ENCODE assay signal across 16 cellular contexts in genomic region chr17:63785556-63785955, GRCh38. TPM values are rescaled to one million over a fixed set of nuclear protein-coding genes. Genes with fewer than 3 reads are reported as not detected.
DNase-seq lines count a peak whose midpoint lies in the region; ATAC-seq, FAIRE-seq and TF ChIP-seq lines count a peak whose summit lies in the region.
"Had no signal": no experiment of that assay in that cellular context is flagged by ENCODE, and none has a peak within 500 bp of the region (broad histone marks: within the 10 kb centered on the region; RNA-seq: fewer than 3 reads in every experiment).

No MANE protein-coding gene starts in this region.

- H3K27ac Mint-ChIP-seq in activated CD4-positive, alpha-beta T cell treated with anti-CD3 and anti-CD28 coated beads, Interleukin-2, amount 10 ng/mL, durations not matched to agents 7 days and 5 days = peak overlapping the region; percentile 50
- no peak overlapping the region for H3K27ac Mint-ChIP-seq in progenitor cell of endocrine pancreas
- H3K27ac Mint-ChIP-seq: type B pancreatic cell had no signal

- in situ Hi-C loops in gastrocnemius medialis (cut with MboI; ENCODE audit: low sequenced_read_pairs in 4 of 4) = loop anchor here in 1 of 4 donors (5.0 kb wide), 1 partner anchor 48 kb away; no protein-coding TSS in a partner anchor

- no peak for FAIRE-seq in HTR-8/SVneo (lab: Jason Lieb, UNC)
- FAIRE-seq: GM12891 had no signal

- peaks cover 31% of the 10 kb centered on the region for H3K36me3 Mint-ChIP-seq in activated CD4-positive, alpha-beta T cell treated with anti-CD3 and anti-CD28 coated beads, Interleukin-2, amount 10 ng/mL, durations not matched to agents 7 days and 5 days (ENCODE audit: low read depth)
- peaks cover 11% of the 10 kb centered on the region for H3K36me3 Mint-ChIP-seq in progenitor cell of endocrine pancreas (ENCODE audit: insufficient read depth)

- CTCF ChIA-PET in activated CD4-positive, alpha-beta T cell treated with anti-CD3 and anti-CD28 coated beads, Interleukin-2, amount 10 ng/mL, durations not matched to agents 7 days and 5 days (lab: Charles Lee) = no interaction called here

- TF ChIP-seq POLR2A in gastrocnemius medialis (IDR thresholded peaks at IDR 0.05) = no peak

- H3K4me3 ChIP-seq in RWPE2 (ENCODE audit: severe bottlenecking) (no peak overlapping the region), epithelial cell of esophagus (ENCODE audit: low read length) (no peak overlapping the region), gastrocnemius medialis (no peak overlapping the region)
- H3K4me3 ChIP-seq: cardiac muscle cell, SK-N-MC had no signal

- H3K9me3 ChIP-seq in RWPE2 (ENCODE audit: severe bottlenecking) (no peaks in the 10 kb centered on the region), gastrocnemius medialis (no peaks in the 10 kb centered on the region)

- H3K27me3 ChIP-seq in RWPE2 (ENCODE audit: insufficient read depth, poor library complexity, severe bottlenecking) = no peaks in the 10 kb centered on the region
- no peaks in the 10 kb centered on the region for H3K27me3 ChIP-seq in gastrocnemius medialis
- H3K27me3 ChIP-seq: cardiac muscle cell had no signal

- TF ChIP-seq CTCF in RWPE2 (IDR thresholded peaks at IDR 0.05; ENCODE audit: poor library complexity, severe bottlenecking) (no peak), epithelial cell of esophagus (IDR thresholded peaks at IDR 0.05; ENCODE audit: insufficient read depth, low read depth, low read length, missing control alignments) (no peak), gastrocnemius medialis (IDR thresholded peaks at IDR 0.05 in 4 of 5, conservative IDR thresholded peaks at IDR 0.05 in 1 of 5) (no peak), progenitor cell of endocrine pancreas (IDR thresholded peaks at IDR 0.05; ENCODE audit: unreplicated experiment) (no peak)

- H3K36me3 ChIP-seq in RWPE2 (ENCODE audit: low read depth) (peaks cover 90% of the 10 kb centered on the region), gastrocnemius medialis (peaks cover 0 to 42% of the 10 kb centered on the region in 2 donors)

- no peak overlapping the region for H3K4me3 Mint-ChIP-seq in activated CD4-positive, alpha-beta T cell treated with anti-CD3 and anti-CD28 coated beads, Interleukin-2, amount 10 ng/mL, durations not matched to agents 7 days and 5 days
- H3K4me3 Mint-ChIP-seq in progenitor cell of endocrine pancreas (ENCODE audit: low read depth) = no peak overlapping the region
- H3K4me3 Mint-ChIP-seq: type B pancreatic cell had no signal

- H3K27ac ChIP-seq in RWPE2 (ENCODE audit: poor library complexity, severe bottlenecking) (peak overlapping the region; percentile 81), gastrocnemius medialis (peak overlapping the region; percentile 57 to 71 (median 63))
- H3K27ac ChIP-seq: cardiac muscle cell, KMS-11, SK-N-MC had no signal

- no peaks in the 10 kb centered on the region for H3K9me3 Mint-ChIP-seq in activated CD4-positive, alpha-beta T cell treated with anti-CD3 and anti-CD28 coated beads, Interleukin-2, amount 10 ng/mL, durations not matched to agents 7 days and 5 days
- H3K9me3 Mint-ChIP-seq in progenitor cell of endocrine pancreas (ENCODE audit: low read depth) = no peaks in the 10 kb centered on the region
- H3K9me3 Mint-ChIP-seq: type B pancreatic cell had no signal

- H3K4me1 ChIP-seq in RWPE2 (ENCODE audit: insufficient read depth, poor library complexity, severe bottlenecking) (peaks cover 48% of the 10 kb centered on the region), gastrocnemius medialis (peaks cover 21% of the 10 kb centered on the region in 2 donors)

- ATAC-seq in RWPE2 (ENCODE audit: low read depth) (peak; percentile 78), gastrocnemius medialis (peak; percentile 88 to 92)

- no peak for DNase-seq in activated CD4-positive, alpha-beta T cell treated with anti-CD3 and anti-CD28 coated beads, Interleukin-2, amount 10 ng/mL, durations not matched to agents 7 days and 5 days
- DNase-seq in activated CD4-positive, alpha-beta T cell treated with anti-CD3 and anti-CD28 coated beads for 48 hours = no peak
- DNase-seq in RWPE2 (ENCODE audit: low spot score) (no peak), epithelial cell of esophagus (ENCODE audit: low read depth) (peak; percentile 72), gastrocnemius medialis (no peak), progenitor cell of endocrine pancreas (ENCODE audit: low spot score, unreplicated experiment) (no peak), HTR-8/SVneo (ENCODE audit: insufficient read length, low spot score) (no peak), NCI-H2107 treated with DMSO at 0.1 percent for 48 hours (lab: John Stamatoyannopoulos, UW; ENCODE audit: unreplicated experiment) (no peak)
- DNase-seq: DMS79 treated with DMSO at 0.1 percent for 48 hours, erythroblast, NCI-H2029 treated with DMSO at 0.1 percent for 48 hours had no signal

- H3K4me1 Mint-ChIP-seq in activated CD4-positive, alpha-beta T cell treated with anti-CD3 and anti-CD28 coated beads, Interleukin-2, amount 10 ng/mL, durations not matched to agents 7 days and 5 days = peaks cover 32% of the 10 kb centered on the region
- peaks cover 1% of the 10 kb centered on the region for H3K4me1 Mint-ChIP-seq in progenitor cell of endocrine pancreas (ENCODE audit: low read depth)

- intact Hi-C loops in gastrocnemius medialis (cut with DNase I; ENCODE audit: low total_unique reads) = no loop called here

- H3K27me3 Mint-ChIP-seq in activated CD4-positive, alpha-beta T cell treated with anti-CD3 and anti-CD28 coated beads, Interleukin-2, amount 10 ng/mL, durations not matched to agents 7 days and 5 days = no peaks in the 10 kb centered on the region
- H3K27me3 Mint-ChIP-seq in progenitor cell of endocrine pancreas = no peaks in the 10 kb centered on the region
- H3K27me3 Mint-ChIP-seq: type B pancreatic cell had no signal

- POLR2A ChIA-PET in activated CD4-positive, alpha-beta T cell treated with anti-CD3 and anti-CD28 coated beads, Interleukin-2, amount 10 ng/mL, durations not matched to agents 7 days and 5 days (lab: Charles Lee) = no interaction called here

RNA-seq across cellular contexts. Expression of gene DDX42, which starts 11.6 kb away (rescaled TPM):
- total RNA-seq in activated CD4-positive, alpha-beta T cell treated with anti-CD3 and anti-CD28 coated beads, Interleukin-2, amount 10 ng/mL, durations not matched to agents 7 days and 5 days = 100 to 1,000 TPM; 122 to 153 TPM
- 10 to 100 TPM; 35.9 to 71.6 (median 56.8) TPM for total RNA-seq in gastrocnemius medialis
- total RNA-seq in progenitor cell of endocrine pancreas = 181 and 189 TPM in 2 replicates

RNA-seq across cellular contexts. Expression of gene CCDC47, which starts 12.2 kb away (rescaled TPM):
- total RNA-seq in activated CD4-positive, alpha-beta T cell treated with anti-CD3 and anti-CD28 coated beads, Interleukin-2, amount 10 ng/mL, durations not matched to agents 7 days and 5 days = 10 to 100 TPM; 59.2 to 65.4 TPM
- 100 to 1,000 TPM in 1 of 4 donors, 10 to 100 TPM in 3; 81.0 to 110 (median 86.8) TPM for total RNA-seq in gastrocnemius medialis
- 65.2 and 68.4 TPM in 2 replicates for total RNA-seq in progenitor cell of endocrine pancreas

RNA-seq across cellular contexts. Expression of gene PSMC5, which starts 41.7 kb away (rescaled TPM):
- 100 to 1,000 TPM; 119 to 155 TPM for total RNA-seq in activated CD4-positive, alpha-beta T cell treated with anti-CD3 and anti-CD28 coated beads, Interleukin-2, amount 10 ng/mL, durations not matched to agents 7 days and 5 days
- total RNA-seq in gastrocnemius medialis (100 to 1,000 TPM; 103 to 153 (median 123) TPM), progenitor cell of endocrine pancreas (101 and 109 TPM in 2 replicates)

RNA-seq across cellular contexts. Expression of gene FTSJ3, which starts 41.9 kb away (rescaled TPM):
- total RNA-seq in activated CD4-positive, alpha-beta T cell treated with anti-CD3 and anti-CD28 coated beads, Interleukin-2, amount 10 ng/mL, durations not matched to agents 7 days and 5 days = 10 to 100 TPM; 49.2 to 55.0 TPM
- 10 to 100 TPM; 24.6 to 46.3 (median 34.9) TPM for total RNA-seq in gastrocnemius medialis
- 46.5 and 49.0 TPM in 2 replicates for total RNA-seq in progenitor cell of endocrine pancreas

RNA-seq across cellular contexts. Expression of gene STRADA, which starts 44.0 kb away (rescaled TPM):
- total RNA-seq in activated CD4-positive, alpha-beta T cell treated with anti-CD3 and anti-CD28 coated beads, Interleukin-2, amount 10 ng/mL, durations not matched to agents 7 days and 5 days = 10 to 100 TPM; 46.8 to 49.0 TPM
- total RNA-seq in gastrocnemius medialis (10 to 100 TPM in 1 of 4 donors, 1 to 10 TPM in 3; 7.5 to 15.0 (median 8.6) TPM), progenitor cell of endocrine pancreas (49.7 and 52.0 TPM in 2 replicates)
